Comparison of ENCODE assay signal across 23 cellular contexts in genomic region chr6:129938242-129939020, GRCh38.
"Had no signal": no experiment of that assay in that cellular context is flagged by ENCODE, and none has a peak within 500 bp of the region (broad histone marks: within the 10 kb centered on the region; RNA-seq: fewer than 3 reads in every experiment).

No MANE protein-coding gene starts in this region.

- H3K27ac ChIP-seq: gastrocnemius medialis, lower lobe of right lung, parathyroid adenoma, right lobe of liver, tibial artery had no signal

- H2AFZ ChIP-seq: parathyroid adenoma had no signal

- H3K9ac ChIP-seq: parathyroid adenoma had no signal

- H3K27me3 ChIP-seq: gastrocnemius medialis, right lobe of liver had no signal

- H3K4me3 ChIP-seq: gastrocnemius medialis, lower lobe of right lung, right lobe of liver, tibial artery had no signal

- H3K9me3 ChIP-seq: gastrocnemius medialis, lower lobe of right lung, right lobe of liver, tibial artery had no signal

- H3K4me1 ChIP-seq: gastrocnemius medialis, lower lobe of right lung, parathyroid adenoma, right lobe of liver had no signal

- H3K36me3 ChIP-seq: gastrocnemius medialis, lower lobe of right lung, right lobe of liver, tibial artery had no signal

- FAIRE-seq: small intestine had no signal

- DNase-seq: activated CD4-positive, alpha-beta T cell treated with anti-CD3 and anti-CD28 coated beads, Interleukin-2, amount 10 ng/mL, durations not matched to agents 24 days and 14 days; activated CD8-positive, alpha-beta memory T cell treated with anti-CD3 and anti-CD28 coated beads, Interleukin-2, amount 10 ng/mL, durations not matched to agents 7 days and 5 days; activated CD8-positive, alpha-beta T cell treated with anti-CD3 and anti-CD28 coated beads for 36 hours; activated gamma-delta T cell; activated naive CD4-positive, alpha-beta T cell treated with anti-CD3 and anti-CD28 coated beads, Interleukin-2, amount 50 U/mL, for 16 hours; activated naive CD8-positive, alpha-beta T cell treated with anti-CD3 and anti-CD28 coated beads, Interleukin-2, amount 50 U/mL, for 24 hours; activated T-cell treated with anti-CD3 and anti-CD28 coated beads for 4 hours; anterior cingulate cortex; central memory CD4-positive, alpha-beta T cell; dermis blood vessel endothelial cell; effector CD8-positive, alpha-beta T cell; gastrocnemius medialis; hypothalamus; left colon; lower lobe of right lung; naive B cell; nucleus accumbens; right lobe of liver; small intestine; stimulated activated CD4-positive, alpha-beta T cell treated with anti-CD3 and anti-CD28 coated beads, Interleukin-2, amount 100 ng/mL, for 24 hours; stimulated activated naive CD8-positive, alpha-beta T cell treated with anti-CD3 and anti-CD28 coated beads, Interleukin-15, amount 100 ng/mL, for 72 hours; tibial artery had no signal
